In genomic region chr12:31118831-31119530, GRCh38 we compare ENCODE assay signal across 8 cellular contexts.
DNase-seq lines count a peak whose midpoint lies in the region; ATAC-seq and TF ChIP-seq lines count a peak whose summit lies in the region.

No MANE protein-coding gene starts in this region.

- TF ChIP-seq CTCF in GM10266 (IDR thresholded peaks at IDR 0.05; ENCODE audit: control insufficient read depth, insufficient read depth, low read depth, missing control alignments) (no peak), RWPE2 (IDR thresholded peaks at IDR 0.05; ENCODE audit: poor library complexity, severe bottlenecking) (no peak)

- DNase-seq in GM10266 (ENCODE audit: extremely low spot score): peak; percentile 47
- DNase-seq in RWPE2 (ENCODE audit: low spot score): no peak
- DNase-seq in effector CD8-positive, alpha-beta T cell (lab: John Stamatoyannopoulos, UW): peak; percentile 37
- no peak for DNase-seq in KG1 (lab: John Stamatoyannopoulos, UW)
- no peak for DNase-seq in SKM-1 (lab: John Stamatoyannopoulos, UW; ENCODE audit: unreplicated experiment)
- DNase-seq in activated CD4-positive, alpha-beta T cell treated with anti-CD3 and anti-CD28 coated beads, Interleukin-2, amount 50 U/mL, for 1 hour: no peak

- no peak overlapping the region for H3K9ac ChIP-seq in HUES48 (ENCODE audit: low read depth, low read length)

- H3K27ac ChIP-seq in HUES48 (ENCODE audit: low read depth, low read length): no peak overlapping the region
- no peak overlapping the region for H3K27ac ChIP-seq in RWPE2 (ENCODE audit: poor library complexity, severe bottlenecking)

- H3K4me1 ChIP-seq in HUES48 (ENCODE audit: control insufficient read depth, insufficient read depth, low read length) (no peaks in the 10 kb centered on the region), RWPE2 (ENCODE audit: insufficient read depth, poor library complexity, severe bottlenecking) (no peaks in the 10 kb centered on the region), neuron (ENCODE audit: insufficient read depth, low read length) (peaks cover 29% of the 10 kb centered on the region)

- peak overlapping the region; percentile 76 for H2AFZ ChIP-seq in neuron (ENCODE audit: low read depth, low read length)

- ATAC-seq in RWPE2 (ENCODE audit: low read depth): peak; percentile 82

- H3K4me3 ChIP-seq in HUES48 (ENCODE audit: low read depth, low read length): peak overlapping the region; percentile 61
- H3K4me3 ChIP-seq in RWPE2 (ENCODE audit: severe bottlenecking): peak overlapping the region; percentile 22
- peak overlapping the region; percentile 44 for H3K4me3 ChIP-seq in neuron (ENCODE audit: low read length)

- H3K9me3 ChIP-seq in HUES48 (ENCODE audit: control insufficient read depth, insufficient read depth, low read length) (no peaks in the 10 kb centered on the region), RWPE2 (ENCODE audit: severe bottlenecking) (no peaks in the 10 kb centered on the region), neuron (ENCODE audit: low read length) (no peaks in the 10 kb centered on the region)

- H3K36me3 ChIP-seq in HUES48 (ENCODE audit: control insufficient read depth, insufficient read depth, low read length) (no peaks in the 10 kb centered on the region), RWPE2 (ENCODE audit: low read depth) (no peaks in the 10 kb centered on the region), neuron (ENCODE audit: insufficient read depth, low read length) (no peaks in the 10 kb centered on the region)

- H3K27me3 ChIP-seq in HUES48 (ENCODE audit: control insufficient read depth, insufficient read depth, low read length): peaks cover 44% of the 10 kb centered on the region
- no peaks in the 10 kb centered on the region for H3K27me3 ChIP-seq in RWPE2 (ENCODE audit: insufficient read depth, poor library complexity, severe bottlenecking)
- peaks cover 12% of the 10 kb centered on the region for H3K27me3 ChIP-seq in neuron (ENCODE audit: insufficient read depth, low read length)

Comparison
In these comparisons a context has a peak if more than half of its experiments do, and no peak if none do; other contexts are left out.
1. DNase-seq: peak in GM10266 (single experiment) and effector CD8-positive, alpha-beta T cell (single experiment); none in RWPE2 (single experiment), KG1 (single experiment), SKM-1 (single experiment) and activated CD4-positive, alpha-beta T cell treated with anti-CD3 and anti-CD28 coated beads, Interleukin-2, amount 50 U/mL, for 1 hour (single experiment).
2. Peak in every context shown above with its lines, with median percentiles within 50 percentile points of each other: H3K4me3 ChIP-seq.